ENCODE assay signal across 1 cellular context in genomic region chr5:90529234-90529938, GRCh38.
TF ChIP-seq lines count a peak whose summit lies in the region.

Gene LYSMD3, minus strand, starts transcription at chr5:90529584. Its CDS starts 4,295 bp downstream, at chr5:90525289.

TF ChIP-seq in WTC11, 78 proteins besides CTCF, POLR2A, EP300 and RAD21 (continued from another document):
- TF ChIP-seq TEAD1 (CRISPR knock-in tag; IDR thresholded peaks at IDR 0.05) (peak; percentile 71; the same call in 1 of the 2 replicates), ZNF671 (CRISPR knock-in tag; IDR thresholded peaks at IDR 0.05) (no peak), NR3C1 (CRISPR knock-in tag; conservative IDR thresholded peaks at IDR 0.05; ENCODE audit: low read depth) (no peak), ZBTB21 (CRISPR knock-in tag; IDR thresholded peaks at IDR 0.05; ENCODE audit: borderline replicate concordance) (0 out of 2 replicates have a peak, but pooled peaks have one; percentile 18), ZNF219 (CRISPR knock-in tag; IDR thresholded peaks at IDR 0.05; ENCODE audit: borderline replicate concordance) (no peak), MLX (CRISPR knock-in tag; IDR thresholded peaks at IDR 0.05) (0 out of 2 replicates have a peak, but pooled peaks have one; percentile 32), ATF3 (CRISPR knock-in tag; conservative IDR thresholded peaks at IDR 0.05) (no peak), TP53 (CRISPR knock-in tag; IDR thresholded peaks at IDR 0.05) (0 out of 2 replicates have a peak, but pooled peaks have one; percentile 62), ESRRA (CRISPR knock-in tag; IDR thresholded peaks at IDR 0.05; ENCODE audit: borderline replicate concordance) (no peak), JUN (CRISPR knock-in tag; IDR thresholded peaks at IDR 0.05) (no peak), FOXP4 (CRISPR knock-in tag; IDR thresholded peaks at IDR 0.05) (peak; percentile 53; the same call in 1 of the 2 replicates), ARID4B (CRISPR knock-in tag; IDR thresholded peaks at IDR 0.05; ENCODE audit: borderline replicate concordance) (peak; percentile 71; the same call in 1 of the 2 replicates), ZNF263 (CRISPR knock-in tag; IDR thresholded peaks at IDR 0.05; ENCODE audit: low read depth) (no peak), RELA (CRISPR knock-in tag; IDR thresholded peaks at IDR 0.05; ENCODE audit: borderline replicate concordance) (no peak), ZNF138 (CRISPR knock-in tag; conservative IDR thresholded peaks at IDR 0.05) (no peak), CBFB (CRISPR knock-in tag; IDR thresholded peaks at IDR 0.05; ENCODE audit: low read depth) (0 out of 2 replicates have a peak, but pooled peaks have one; percentile 58), HMGXB4 (CRISPR knock-in tag; IDR thresholded peaks at IDR 0.05) (peak; percentile 93), GABPB1 (CRISPR knock-in tag; IDR thresholded peaks at IDR 0.05) (peak; percentile 66; the same call in 1 of the 2 replicates), ATF6 (CRISPR knock-in tag; IDR thresholded peaks at IDR 0.05) (no peak), SOX15 (CRISPR knock-in tag; IDR thresholded peaks at IDR 0.05) (no peak), CREM (CRISPR knock-in tag; IDR thresholded peaks at IDR 0.05) (peak; percentile 78), AFF4 (CRISPR knock-in tag; IDR thresholded peaks at IDR 0.05; ENCODE audit: borderline replicate concordance) (peak; percentile 67; the same call in 1 of the 2 replicates), FOXJ3 (CRISPR knock-in tag; IDR thresholded peaks at IDR 0.05; ENCODE audit: borderline replicate concordance) (no peak), ERG (CRISPR knock-in tag; IDR thresholded peaks at IDR 0.05) (no peak), ZNF232 (CRISPR knock-in tag; IDR thresholded peaks at IDR 0.05) (peak; percentile 74), PREB (CRISPR knock-in tag; IDR thresholded peaks at IDR 0.05; ENCODE audit: borderline replicate concordance) (no peak), MYBL2 (CRISPR knock-in tag; IDR thresholded peaks at IDR 0.05) (no peak), SP1 (CRISPR knock-in tag; conservative IDR thresholded peaks at IDR 0.05) (peak; percentile 95)
